Comparison of ENCODE assay signal across 2 cellular contexts in genomic region chr1:15833069-15833679, GRCh38.
TF ChIP-seq lines count a peak whose summit lies in the region.

No MANE protein-coding gene starts in this region.

TF ChIP-seq in K562, 482 proteins besides CTCF, POLR2A, EP300 and RAD21 (continues in another document):
- TF ChIP-seq PHF8 (IDR thresholded peaks at IDR 0.05; ENCODE audit: borderline replicate concordance, low read length) (peak; percentile 60), SMAD1 (IDR thresholded peaks at IDR 0.05; ENCODE audit: low read depth, low read length, partially characterized antibody) (peak; percentile 66), HDGF (IDR thresholded peaks at IDR 0.05) (no peak), HOMEZ (CRISPR knock-in tag; IDR thresholded peaks at IDR 0.05) (no peak), ZNF57 (CRISPR knock-in tag; IDR thresholded peaks at IDR 0.05) (no peak), CBX1 (IDR thresholded peaks at IDR 0.05; ENCODE audit: low read depth) (0 out of 2 replicates have a peak, but pooled peaks have one; percentile 47), MTA2 (IDR thresholded peaks at IDR 0.05; ENCODE audit: low read depth) (no peak; the same call in 1 of the 2 replicates), PCBP2 (IDR thresholded peaks at IDR 0.05; ENCODE audit: low read depth, low read length, poor library complexity, severe bottlenecking) (no peak), ZNF175 (CRISPR knock-in tag; IDR thresholded peaks at IDR 0.05; ENCODE audit: low read depth) (peak; percentile 62; the same call in 1 of the 2 replicates), EP400 (IDR thresholded peaks at IDR 0.05) (no peak), RFX7 (CRISPR knock-in tag; IDR thresholded peaks at IDR 0.05) (no peak), POLR2AphosphoS5 (IDR thresholded peaks at IDR 0.05; ENCODE audit: control insufficient read depth, insufficient read depth, low read depth, low read length) (peak; percentile 67), ZFP1 (CRISPR knock-in tag; IDR thresholded peaks at IDR 0.05) (no peak), CHD1 (IDR thresholded peaks at IDR 0.05; ENCODE audit: low read length) (peak; percentile 55), CUX1 (CRISPR knock-in tag; IDR thresholded peaks at IDR 0.05) (no peak; the same call in 1 of the 2 replicates), YY1 (IDR thresholded peaks at IDR 0.05; ENCODE audit: borderline replicate concordance in 1 of 3, control insufficient read depth in 1 of 3, extremely low read depth in 1 of 3, insufficient read depth in 3 of 3, insufficient read length in 1 of 3, insufficient replicate concordance in 2 of 3, low read depth in 1 of 3, low read length in 2 of 3) (peak in 1 of 3 experiments; percentile 63), NRF1 (conservative IDR thresholded peaks at IDR 0.05 in 1 of 2, IDR thresholded peaks at IDR 0.05 in 1 of 2) (peak in 1 of 2 experiments; percentile 40; a peak in 2 of 4 replicates), KAT7 (CRISPR knock-in tag; IDR thresholded peaks at IDR 0.05; ENCODE audit: borderline replicate concordance) (0 out of 2 replicates have a peak, but pooled peaks have one; percentile 45), CREM (IDR thresholded peaks at IDR 0.05; ENCODE audit: low read depth) (peak; percentile 32; the same call in 1 of the 2 replicates), MLLT1 (IDR thresholded peaks at IDR 0.05) (peak; percentile 69 to 88), ZNF384 (IDR thresholded peaks at IDR 0.05; ENCODE audit: low read depth, low read length) (peak; percentile 98), FOXJ2 (tag; IDR thresholded peaks at IDR 0.05) (peak; percentile 45; the same call in 1 of the 2 replicates), ZNF184 (CRISPR knock-in tag; IDR thresholded peaks at IDR 0.05) (no peak), PTTG1 (tag; IDR thresholded peaks at IDR 0.05; ENCODE audit: low read depth) (no peak), JUNB (CRISPR knock-in tag; conservative IDR thresholded peaks at IDR 0.05) (no peak), HEY1 (CRISPR knock-in tag; IDR thresholded peaks at IDR 0.05; ENCODE audit: borderline replicate concordance) (peak; percentile 26; the same call in 1 of the 2 replicates), RBM15 (IDR thresholded peaks at IDR 0.05; ENCODE audit: insufficient read depth, low read length) (no peak), ZFX (CRISPR knock-in tag; IDR thresholded peaks at IDR 0.05) (peak; percentile 73)

TF ChIP-seq in liver, 16 proteins besides CTCF, POLR2A, EP300 and RAD21:
- TF ChIP-seq GABPA (IDR thresholded peaks at IDR 0.05 in 1 of 2, conservative IDR thresholded peaks at IDR 0.05 in 1 of 2) (no peak), RXRA (IDR thresholded peaks at IDR 0.05) (no peak), YY1 (IDR thresholded peaks at IDR 0.05) (peak; percentile 40), JUND (IDR thresholded peaks at IDR 0.05) (peak in 1 of 2 donors; percentile 18), FOXA1 (IDR thresholded peaks at IDR 0.05) (no peak), EGR1 (IDR thresholded peaks at IDR 0.05; ENCODE audit: low read depth in 2 of 2) (no peak), ZBTB33 (IDR thresholded peaks at IDR 0.05) (no peak), MAX (IDR thresholded peaks at IDR 0.05) (no peak), NR2F2 (IDR thresholded peaks at IDR 0.05) (no peak), ATF3 (IDR thresholded peaks at IDR 0.05) (no peak), REST (IDR thresholded peaks at IDR 0.05) (no peak)
